8 cellular contexts compared by ENCODE assay signal in genomic region chr19:13089139-13089856, GRCh38. TPM values are rescaled to one million over a fixed set of nuclear protein-coding genes. Genes with fewer than 3 reads are reported as not detected.
A peak's percentile ranks its signal among the peaks of the same experiment; 100 is the strongest.
DNase-seq lines count a peak whose midpoint lies in the region; ATAC-seq and TF ChIP-seq lines count a peak whose summit lies in the region.

No MANE protein-coding gene starts in this region.

- no peak overlapping the region for H3K4me3 ChIP-seq in Karpas-422 (ENCODE audit: low read length)
- H3K4me3 ChIP-seq in choroid plexus epithelial cell (ENCODE audit: low read depth, low read length), result no peak overlapping the region
- H3K4me3 ChIP-seq in prostate gland, result no peak overlapping the region

- no peaks in the 10 kb centered on the region for H4K20me1 ChIP-seq in Karpas-422 (ENCODE audit: insufficient read depth, low read depth, low read length)

- H3K27me3 ChIP-seq in Karpas-422 (ENCODE audit: low read length) (no peaks in the 10 kb centered on the region), prostate gland (replicated peaks; ENCODE audit: insufficient read depth) (no peaks in the 10 kb centered on the region)

- TF ChIP-seq CTCF in choroid plexus epithelial cell (conservative IDR thresholded peaks at IDR 0.05; ENCODE audit: low read depth, low read length), result peak; percentile 50
- peak in 1 of 4 experiments; percentile 10 for TF ChIP-seq CTCF in prostate gland (IDR thresholded peaks at IDR 0.05)

- H3K9ac ChIP-seq in Karpas-422 (ENCODE audit: low read length), result no peak overlapping the region

- no peaks in the 10 kb centered on the region for H3K9me3 ChIP-seq in Karpas-422 (ENCODE audit: low read length)
- no peaks in the 10 kb centered on the region for H3K9me3 ChIP-seq in prostate gland

- DNase-seq in ELR (ENCODE audit: low read depth) (peak; percentile 64), Karpas-422 (peak; percentile 79), choroid plexus epithelial cell (ENCODE audit: low read depth) (no peak), prostate gland (ENCODE audit: low spot score) (no peak), COLO829 (ENCODE audit: low spot score) (no peak), activated gamma-delta T cell treated with Interleukin-2 at 50 U/mL for 16 hours (no peak)

- no peaks in the 10 kb centered on the region for H3K9me2 ChIP-seq in Karpas-422 (replicated peaks; ENCODE audit: insufficient read depth, low read length)

- H3K4me2 ChIP-seq in Karpas-422 (ENCODE audit: low read depth, low read length, poor library complexity, severe bottlenecking), result no peak overlapping the region

- H3K27ac ChIP-seq in Karpas-422 (ENCODE audit: low read length) (no peak overlapping the region), prostate gland (peak overlapping the region; percentile 65 to 79)

- no peak for TF ChIP-seq POLR2A in prostate gland (IDR thresholded peaks at IDR 0.05)

- 80% methylated on average over 5 of the region's 5 CpGs for WGBS in prostate gland

- peaks cover 5% of the 10 kb centered on the region for H3K4me1 ChIP-seq in Karpas-422 (ENCODE audit: low read length)
- peaks cover 5% of the 10 kb centered on the region for H3K4me1 ChIP-seq in prostate gland (replicated peaks)

- H3K79me2 ChIP-seq in Karpas-422 (ENCODE audit: low read length), result no peaks in the 10 kb centered on the region

- H3K36me3 ChIP-seq in Karpas-422 (ENCODE audit: insufficient read depth, low read length) (no peaks in the 10 kb centered on the region), prostate gland (peaks cover 0 to under 1% of the 10 kb centered on the region in 2 donors)

- no peak overlapping the region for H2AFZ ChIP-seq in Karpas-422 (ENCODE audit: low read length)

- intact Hi-C loops in prostate gland (cut with DNase I), result no loop called here

- ATAC-seq in GM21381 (IDR thresholded peaks at IDR 0.05; ENCODE audit: unreplicated experiment), result no peak
- no peak for ATAC-seq in HG03135 (IDR thresholded peaks at IDR 0.05; ENCODE audit: unreplicated experiment)

RNA-seq across cellular contexts. Expression of gene LYL1, which starts 13.4 kb away (rescaled TPM):
- 99.1 and 285 TPM in 2 replicates for total RNA-seq in Karpas-422 (2014; rRNA removed; shearing (Covaris generic); ENCODE audit: low replicate concordance)
- 10 to 100 TPM in 1 of 2 donors, 1 to 10 TPM in 1; 4.6 to 13.3 TPM for total RNA-seq in prostate gland

RNA-seq across cellular contexts. Expression of gene TRMT1, which starts 27.2 kb away (rescaled TPM):
- total RNA-seq in Karpas-422 (2014; rRNA removed; shearing (Covaris generic); ENCODE audit: low replicate concordance), result 35.9 and 69.7 TPM in 2 replicates
- total RNA-seq in prostate gland, result 10 to 100 TPM; 23.3 to 55.4 TPM

RNA-seq across cellular contexts. Expression of gene NACC1, which starts 28.8 kb away (rescaled TPM):
- total RNA-seq in Karpas-422 (2014; rRNA removed; shearing (Covaris generic); ENCODE audit: low replicate concordance), result 28.0 and 76.4 TPM in 2 replicates
- 10 to 100 TPM; 52.4 to 91.9 TPM for total RNA-seq in prostate gland

Comparison
In these comparisons a context has a peak if more than half of its experiments do, and no peak if none do; other contexts are left out.
1. DNase-seq: peak in ELR (single experiment) and Karpas-422 (single experiment); none in choroid plexus epithelial cell (single experiment), prostate gland (single experiment), COLO829 (single experiment) and activated gamma-delta T cell treated with Interleukin-2 at 50 U/mL for 16 hours (single experiment).